10 cellular contexts compared by ENCODE assay signal in the genomic region with DNA sequence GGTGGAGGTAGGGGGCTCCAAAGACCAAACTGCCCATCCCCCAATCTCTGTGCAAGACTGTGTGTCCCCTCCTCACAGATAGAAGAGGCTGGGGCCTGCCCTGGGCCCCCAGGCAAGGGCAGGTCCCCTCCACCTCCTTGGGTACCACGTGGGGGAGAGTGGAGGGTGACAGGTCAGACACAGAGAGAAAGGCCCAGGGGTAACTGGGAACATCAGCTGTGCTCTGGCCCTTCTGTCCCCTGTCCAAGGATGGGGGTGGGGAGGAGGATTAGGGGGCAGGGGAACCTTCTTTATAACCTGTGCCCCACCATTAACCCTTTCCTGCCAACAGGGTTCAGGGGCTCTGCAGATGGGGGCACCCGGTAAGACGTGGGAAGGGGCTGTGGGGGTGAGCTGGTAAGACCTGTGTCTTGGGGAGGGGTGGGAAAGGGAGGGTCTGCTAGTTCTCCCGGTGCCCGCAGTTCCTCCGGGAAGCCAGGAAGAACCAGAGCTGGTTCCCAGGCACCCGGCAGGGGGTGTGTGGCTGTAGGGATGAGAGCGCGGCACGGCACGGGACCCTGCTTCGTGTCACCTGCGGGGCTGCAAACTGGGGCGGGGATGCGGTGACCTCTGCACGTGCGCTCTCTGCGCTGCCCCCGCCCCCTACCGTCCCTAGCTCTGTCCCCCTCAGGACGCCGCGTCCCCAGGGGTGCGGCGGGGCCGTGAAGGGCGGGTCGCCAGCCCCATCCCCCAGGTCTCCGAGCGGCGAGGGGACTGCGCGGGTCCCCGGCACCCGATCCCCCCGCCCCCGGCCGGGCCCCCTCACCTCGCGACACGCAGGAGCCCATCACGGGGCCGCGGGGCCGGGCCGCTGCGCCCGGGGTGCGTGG. TPM values are rescaled to one million over a fixed set of nuclear protein-coding genes. Genes with fewer than 3 reads are reported as not detected.
DNase-seq lines count a peak whose midpoint lies in the region; ATAC-seq and TF ChIP-seq lines count a peak whose summit lies in the region.
"Had no signal": no experiment of that assay in that cellular context is flagged by ENCODE, and none has a peak within 500 bp of the region (broad histone marks: within the 10 kb centered on the region; RNA-seq: fewer than 3 reads in every experiment).

No MANE protein-coding gene starts in this region.

- H2AK5ac ChIP-seq in neuronal stem cell (ENCODE audit: low read depth, low read length): peak overlapping the region; percentile 72

- no peaks in the 10 kb centered on the region for H3K9me3 ChIP-seq in Caco-2
- peaks cover 0 to 2% of the 10 kb centered on the region in 2 donors for H3K9me3 ChIP-seq in neuronal stem cell (replicated peaks in 1 of 2; ENCODE audit: control insufficient read depth in 2 of 2, insufficient read depth in 1 of 2, low read depth in 1 of 2, low read length in 2 of 2)

- no peaks in the 10 kb centered on the region for H3K36me3 Mint-ChIP-seq in Caco-2 (ENCODE audit: insufficient read depth, unreplicated experiment)

- no CpG with 5 or more reads among the region's 49 CpGs for WGBS in neuronal stem cell (ENCODE audit: extremely low coverage in 2 of 2, insufficient read length in 2 of 2, insufficient replicate concordance in 1 of 2), 2 donors

- no peak overlapping the region for H4K91ac ChIP-seq in neuronal stem cell (ENCODE audit: low read depth, low read length, poor library complexity)

- H3K9me3 Mint-ChIP-seq in Caco-2 (ENCODE audit: unreplicated experiment): no peaks in the 10 kb centered on the region

- H2BK5ac ChIP-seq in neuronal stem cell (ENCODE audit: low read length): no peak overlapping the region

- H3K4me3 Mint-ChIP-seq in Caco-2 (ENCODE audit: unreplicated experiment): peak overlapping the region; percentile 67

- peak overlapping the region; percentile 58 for H2BK12ac ChIP-seq in neuronal stem cell (ENCODE audit: low read length)

- no peak overlapping the region for H3K27ac ChIP-seq in neuronal stem cell (replicated peaks; ENCODE audit: low read length)

- no peaks in the 10 kb centered on the region for H3K4me1 Mint-ChIP-seq in Caco-2 (ENCODE audit: low read depth, unreplicated experiment)

- no peak overlapping the region for H4K8ac ChIP-seq in neuronal stem cell (ENCODE audit: low read depth, low read length)

- peak overlapping the region; percentile 20 for H2BK120ac ChIP-seq in neuronal stem cell (ENCODE audit: low read depth, low read length)

- peak overlapping the region; percentile 94 for H2BK15ac ChIP-seq in neuronal stem cell (ENCODE audit: low read length)

- H3K36me3 ChIP-seq in Caco-2 (ENCODE audit: control insufficient read depth, insufficient read depth, low read length) (no peaks in the 10 kb centered on the region), neuronal stem cell (replicated peaks in 1 of 2; ENCODE audit: control insufficient read depth in 2 of 2, insufficient read depth in 2 of 2, low read length in 2 of 2) (no peaks in the 10 kb centered on the region)

- H3K4me2 ChIP-seq in neuronal stem cell (ENCODE audit: insufficient read depth, low read length, poor library complexity, severe bottlenecking): peak overlapping the region; percentile 92

- no peaks in the 10 kb centered on the region for H3K79me1 ChIP-seq in neuronal stem cell (ENCODE audit: low read depth, low read length)

- no peak overlapping the region for H3K4ac ChIP-seq in neuronal stem cell (ENCODE audit: low read length)

- no peaks in the 10 kb centered on the region for H3K27me3 Mint-ChIP-seq in Caco-2 (ENCODE audit: insufficient read depth, unreplicated experiment)

- H3K4me1 ChIP-seq in Caco-2 (no peaks in the 10 kb centered on the region), neuronal stem cell (ENCODE audit: control insufficient read depth in 2 of 2, insufficient read depth in 1 of 2, low read depth in 1 of 2, low read length in 2 of 2) (peaks cover 15 to 19% of the 10 kb centered on the region in 2 donors)

- CTCF ChIA-PET in Caco-2 (lab: Charles Lee): interaction anchor here (0.6 to 2.2 kb wide), 12 partner anchors 10 to 405 kb away, joined by 3 to 10 read pairs (median 4); no protein-coding TSS in a partner anchor

- intact Hi-C loops in Caco-2 (cut with micrococcal nuclease; ENCODE audit: unreplicated experiment): loop anchor here (10.0 kb wide), 1 partner anchor 292 kb away; a partner anchor contains a TSS

- peak overlapping the region; percentile 89 for H3K18ac ChIP-seq in neuronal stem cell (ENCODE audit: low read length)

- DNase-seq in Caco-2 (peak in 1 of 2 experiments; percentile 21), cerebellar cortex (ENCODE audit: low spot score) (peak; percentile 43), neuronal stem cell (ENCODE audit: low spot score) (no peak), DMS79 (lab: John Stamatoyannopoulos, UW) (no peak), SKM-1 (lab: John Stamatoyannopoulos, UW; ENCODE audit: unreplicated experiment) (no peak), Ammon's horn (ENCODE audit: low spot score) (no peak)
- DNase-seq in Jurkat, Clone E6-1 (ENCODE audit: low read depth, low spot score): no peak

- H3K4me3 ChIP-seq in Caco-2 (ENCODE audit: low read depth, low read length): peak overlapping the region; percentile 46
- peak overlapping the region; percentile 20 for H3K4me3 ChIP-seq in Jurkat, Clone E6-1 (ENCODE audit: low read length)
- H3K4me3 ChIP-seq in neuronal stem cell (ENCODE audit: low read length in 2 of 2): peak overlapping the region; percentile 18 to 76

- BruUV-seq in Caco-2 (replicated peaks; lab: Mats Ljungman, UMichigan): no TSS peak

- ATAC-seq in GM18520 (IDR thresholded peaks at IDR 0.05; ENCODE audit: unreplicated experiment): no peak

- peak overlapping the region; percentile 39 for H3K23ac ChIP-seq in neuronal stem cell (ENCODE audit: low read depth, low read length, poor library complexity)

- H2AFZ ChIP-seq in neuronal stem cell (ENCODE audit: low read length): peak overlapping the region; percentile 85

- H3K27me3 ChIP-seq in Caco-2 (replicated peaks; ENCODE audit: control insufficient read depth, insufficient read depth, low read length) (no peaks in the 10 kb centered on the region), neuronal stem cell (ENCODE audit: control insufficient read depth in 3 of 3, insufficient read depth in 3 of 3, low read depth in 1 of 3, low read length in 3 of 3) (peaks cover 0 to 55% (median 8%) of the 10 kb centered on the region in 3 experiments)

- POLR2A ChIA-PET in Caco-2 (lab: Charles Lee): no interaction called here

- no peak for TF ChIP-seq CTCF in Caco-2 (IDR thresholded peaks at IDR 0.05; ENCODE audit: insufficient read depth in 1 of 2, low read depth in 1 of 2, low read length in 1 of 2, severe bottlenecking in 1 of 2, unreplicated experiment in 1 of 2)

- H3K9ac ChIP-seq in neuronal stem cell (ENCODE audit: low read depth, low read length, poor library complexity): peak overlapping the region; percentile 94

- no peak overlapping the region for H3K14ac ChIP-seq in neuronal stem cell (ENCODE audit: low read length)

- H3K27ac Mint-ChIP-seq in Caco-2 (ENCODE audit: unreplicated experiment): no peak overlapping the region

RNA-seq across cellular contexts. Expression of a gene that starts 0.6 kb away (rescaled TPM):
- total RNA-seq in Caco-2 (2022): 0.41 and 0.44 TPM in 2 replicates
- polyA plus RNA-seq in Jurkat, Clone E6-1 (2012; ENCODE audit: insufficient read depth, insufficient read length): not detected
- polyA plus RNA-seq in neuronal stem cell (2013, experiment 1 of 2): 8.9 TPM
- 9.1 TPM for polyA plus RNA-seq in neuronal stem cell (2013, experiment 2 of 2)
- total RNA-seq: myocyte had no signal

RNA-seq across cellular contexts. Expression of a gene that starts 29.3 kb away (rescaled TPM):
- not detected in 2 replicates for total RNA-seq in Caco-2 (2022)
- polyA plus RNA-seq in Jurkat, Clone E6-1 (2012; ENCODE audit: insufficient read depth, insufficient read length): not detected
- polyA plus RNA-seq in neuronal stem cell (2013, experiment 1 of 2): 2.9 TPM
- polyA plus RNA-seq in neuronal stem cell (2013, experiment 2 of 2): 2.7 TPM
- total RNA-seq: activated CD8-positive, alpha-beta memory T cell treated with anti-CD3 and anti-CD28 coated beads for 36 hours; myocyte had no signal

RNA-seq across cellular contexts. Expression of a gene that starts 51.0 kb away (rescaled TPM):
- 0.46 TPM in 1 of 2 replicates, not detected in the other for total RNA-seq in Caco-2 (2022)
- polyA plus RNA-seq in Jurkat, Clone E6-1 (2012; ENCODE audit: insufficient read depth, insufficient read length): not detected
- 0.13 TPM for polyA plus RNA-seq in neuronal stem cell (2013, experiment 1 of 2)
- polyA plus RNA-seq in neuronal stem cell (2013, experiment 2 of 2): 0.08 TPM
- total RNA-seq: activated CD8-positive, alpha-beta memory T cell treated with anti-CD3 and anti-CD28 coated beads for 36 hours had no signal

RNA-seq across cellular contexts. Expression of a gene that starts 55.0 kb away (rescaled TPM):
- total RNA-seq in Caco-2 (2022): not detected in 2 replicates
- not detected for polyA plus RNA-seq in Jurkat, Clone E6-1 (2012; ENCODE audit: insufficient read depth, insufficient read length)
- polyA plus RNA-seq in neuronal stem cell (2013, experiment 1 of 2): not detected
- polyA plus RNA-seq in neuronal stem cell (2013, experiment 2 of 2): not detected
- total RNA-seq: activated CD8-positive, alpha-beta memory T cell treated with anti-CD3 and anti-CD28 coated beads for 36 hours had no signal
